ENCODE assay signal across 10 cellular contexts in genomic region chr16:81431554-81432353, GRCh38. TPM values are rescaled to one million over a fixed set of nuclear protein-coding genes. Genes with fewer than 3 reads are reported as not detected.
DNase-seq lines count a peak whose midpoint lies in the region; ATAC-seq and TF ChIP-seq lines count a peak whose summit lies in the region.
"Had no signal": no experiment of that assay in that cellular context is flagged by ENCODE, and none has a peak within 500 bp of the region (broad histone marks: within the 10 kb centered on the region; RNA-seq: fewer than 3 reads in every experiment).

No MANE protein-coding gene starts in this region.

- ATAC-seq in GM21360 (IDR thresholded peaks at IDR 0.05; ENCODE audit: unreplicated experiment), result peak; percentile 15

- H3K9me3 ChIP-seq in esophagus squamous epithelium (no peaks in the 10 kb centered on the region), sigmoid colon (no peaks in the 10 kb centered on the region), transverse colon (no peaks in the 10 kb centered on the region)

- intact Hi-C loops in esophagus squamous epithelium (cut with DNase I), result no loop called here
- intact Hi-C loops in sigmoid colon (cut with DNase I), result no loop called here
- intact Hi-C loops in transverse colon (cut with DNase I; ENCODE audit: low total_unique reads), result no loop called here

- peak overlapping the region in 3 of 4 donors; percentile 61 to 86 (median 70) for H3K27ac ChIP-seq in esophagus squamous epithelium
- peak overlapping the region; percentile 42 to 73 (median 45) for H3K27ac ChIP-seq in sigmoid colon
- H3K27ac ChIP-seq in coronary artery, result peak overlapping the region in 1 of 2 donors; percentile 68
- H3K27ac ChIP-seq in transverse colon, result peak overlapping the region in 2 of 4 donors; percentile 7 to 25

- H3K4me1 ChIP-seq in esophagus squamous epithelium, result peaks cover 0 to 4% (median 0%) of the 10 kb centered on the region in 3 donors
- H3K4me1 ChIP-seq in sigmoid colon, result peaks cover 0 to 15% (median 11%) of the 10 kb centered on the region in 4 donors
- H3K4me1 ChIP-seq in transverse colon, result peaks cover 0 to 12% (median 0%) of the 10 kb centered on the region in 4 donors

- TF ChIP-seq POLR2A in esophagus squamous epithelium (IDR thresholded peaks at IDR 0.05), result no peak
- no peak for TF ChIP-seq POLR2A in sigmoid colon (IDR thresholded peaks at IDR 0.05)
- TF ChIP-seq POLR2A in transverse colon (IDR thresholded peaks at IDR 0.05), result no peak

- H3K27me3 ChIP-seq in esophagus squamous epithelium (no peaks in the 10 kb centered on the region), sigmoid colon (no peaks in the 10 kb centered on the region), transverse colon (no peaks in the 10 kb centered on the region)

- no peak for TF ChIP-seq CTCF in esophagus squamous epithelium (IDR thresholded peaks at IDR 0.05)
- TF ChIP-seq CTCF in sigmoid colon (IDR thresholded peaks at IDR 0.05), result no peak
- TF ChIP-seq CTCF in coronary artery (IDR thresholded peaks at IDR 0.05), result no peak
- TF ChIP-seq CTCF in transverse colon (IDR thresholded peaks at IDR 0.05), result no peak

- 69 to 76% methylated on average over 14 to 19 of the region's 23 CpGs for WGBS in esophagus squamous epithelium, 2 donors
- 86 to 88% methylated on average over 23 of the region's 23 CpGs for WGBS in sigmoid colon, 2 donors
- 80 to 94% methylated on average over 2 to 23 of the region's 23 CpGs for WGBS in transverse colon (ENCODE audit: low coverage in 1 of 2), 2 donors

- in situ Hi-C loops in transverse colon (cut with MboI; ENCODE audit: low pct_ligation_motif_present in 1 of 4, low pct_unique_long_range_greater_than_20kb in 1 of 4, low sequenced_read_pairs in 3 of 4), result no loop called here

- TF ChIP-seq EP300 in sigmoid colon (IDR thresholded peaks at IDR 0.05) (no peak), transverse colon (IDR thresholded peaks at IDR 0.05; ENCODE audit: low read depth) (no peak)

- H3K4me3 ChIP-seq in esophagus squamous epithelium, result no peak overlapping the region
- H3K4me3 ChIP-seq in sigmoid colon, result no peak overlapping the region
- H3K4me3 ChIP-seq in coronary artery, result no peak overlapping the region
- no peak overlapping the region for H3K4me3 ChIP-seq in transverse colon

- DNase-seq in NCI-H69 (lab: John Stamatoyannopoulos, UW) (peak; percentile 32), esophagus squamous epithelium (lab: John Stamatoyannopoulos, UW) (no peak), sigmoid colon (peak; percentile 78), coronary artery (ENCODE audit: low spot score) (no peak), transverse colon (no peak), iPS-NIHi11 (ENCODE audit: low spot score) (no peak), NK-92 (lab: John Stamatoyannopoulos, UW; ENCODE audit: unreplicated experiment) (no peak)
- DNase-seq: naive B cell, NCI-H446 had no signal

- H3K36me3 ChIP-seq in esophagus squamous epithelium (no peaks in the 10 kb centered on the region), sigmoid colon (no peaks in the 10 kb centered on the region), transverse colon (no peaks in the 10 kb centered on the region)

RNA-seq across cellular contexts. Expression of gene CMIP, which starts 12.9 kb away (rescaled TPM):
- total RNA-seq in esophagus squamous epithelium, result 10 to 100 TPM; 17.1 to 60.5 (median 39.7) TPM
- 10 to 100 TPM; 11.0 to 30.3 (median 15.9) TPM for total RNA-seq in sigmoid colon
- polyA plus RNA-seq in sigmoid colon, result 10 to 100 TPM; 20.4 to 60.3 (median 40.7) TPM
- 10 to 100 TPM; 40.0 to 69.6 (median 47.0) TPM for total RNA-seq in transverse colon

Comparison
In these comparisons a context has a peak if more than half of its experiments do, and no peak if none do; other contexts are left out.
1. DNase-seq: peak in NCI-H69 (single experiment) and sigmoid colon (single experiment); none in esophagus squamous epithelium (single experiment), coronary artery (single experiment), transverse colon (single experiment), iPS-NIHi11 (single experiment) and NK-92 (single experiment).